Comparison of ENCODE assay signal across 1 cellular context in the genomic region with DNA sequence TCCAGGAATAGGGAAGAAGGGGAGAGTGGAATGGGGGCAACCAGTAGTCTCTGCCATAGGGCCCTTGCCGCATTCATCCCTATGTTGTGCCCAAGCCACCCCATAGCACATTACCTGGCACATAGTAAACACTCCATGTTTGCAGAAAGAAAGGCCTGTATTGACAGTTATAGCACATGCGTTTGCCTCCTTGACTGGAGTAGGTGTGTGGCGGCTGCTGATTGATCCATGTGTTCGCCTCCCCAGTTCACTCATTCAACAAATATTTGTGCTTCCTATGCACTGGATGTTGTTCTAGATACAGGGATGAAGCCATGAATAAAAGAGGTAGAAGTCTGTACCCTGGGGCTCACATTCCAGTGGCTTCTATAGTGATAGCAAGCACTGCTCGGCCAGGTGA.
TF ChIP-seq lines count a peak whose summit lies in the region.

No MANE protein-coding gene starts in this region.

TF ChIP-seq in HepG2, 621 proteins besides CTCF, POLR2A, EP300 and RAD21:
- no peak for TF ChIP-seq ZNF33A (CRISPR knock-in tag; IDR thresholded peaks at IDR 0.05; ENCODE audit: borderline replicate concordance)
- TF ChIP-seq, protein P1, sequence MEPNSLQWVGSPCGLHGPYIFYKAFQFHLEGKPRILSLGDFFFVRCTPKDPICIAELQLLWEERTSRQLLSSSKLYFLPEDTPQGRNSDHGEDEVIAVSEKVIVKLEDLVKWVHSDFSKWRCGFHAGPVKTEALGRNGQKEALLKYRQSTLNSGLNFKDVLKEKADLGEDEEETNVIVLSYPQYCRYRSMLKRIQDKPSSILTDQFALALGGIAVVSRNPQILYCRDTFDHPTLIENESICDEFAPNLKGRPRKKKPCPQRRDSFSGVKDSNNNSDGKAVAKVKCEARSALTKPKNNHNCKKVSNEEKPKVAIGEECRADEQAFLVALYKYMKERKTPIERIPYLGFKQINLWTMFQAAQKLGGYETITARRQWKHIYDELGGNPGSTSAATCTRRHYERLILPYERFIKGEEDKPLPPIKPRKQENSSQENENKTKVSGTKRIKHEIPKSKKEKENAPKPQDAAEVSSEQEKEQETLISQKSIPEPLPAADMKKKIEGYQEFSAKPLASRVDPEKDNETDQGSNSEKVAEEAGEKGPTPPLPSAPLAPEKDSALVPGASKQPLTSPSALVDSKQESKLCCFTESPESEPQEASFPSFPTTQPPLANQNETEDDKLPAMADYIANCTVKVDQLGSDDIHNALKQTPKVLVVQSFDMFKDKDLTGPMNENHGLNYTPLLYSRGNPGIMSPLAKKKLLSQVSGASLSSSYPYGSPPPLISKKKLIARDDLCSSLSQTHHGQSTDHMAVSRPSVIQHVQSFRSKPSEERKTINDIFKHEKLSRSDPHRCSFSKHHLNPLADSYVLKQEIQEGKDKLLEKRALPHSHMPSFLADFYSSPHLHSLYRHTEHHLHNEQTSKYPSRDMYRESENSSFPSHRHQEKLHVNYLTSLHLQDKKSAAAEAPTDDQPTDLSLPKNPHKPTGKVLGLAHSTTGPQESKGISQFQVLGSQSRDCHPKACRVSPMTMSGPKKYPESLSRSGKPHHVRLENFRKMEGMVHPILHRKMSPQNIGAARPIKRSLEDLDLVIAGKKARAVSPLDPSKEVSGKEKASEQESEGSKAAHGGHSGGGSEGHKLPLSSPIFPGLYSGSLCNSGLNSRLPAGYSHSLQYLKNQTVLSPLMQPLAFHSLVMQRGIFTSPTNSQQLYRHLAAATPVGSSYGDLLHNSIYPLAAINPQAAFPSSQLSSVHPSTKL (CRISPR knock-in tag; IDR thresholded peaks at IDR 0.05) = peak; percentile 15; the same call in 1 of the 2 replicates
- 0 out of 2 replicates have a peak, but pooled peaks have one; percentile 22 for TF ChIP-seq ZFX (CRISPR knock-in tag; IDR thresholded peaks at IDR 0.05; ENCODE audit: low read depth)
- TF ChIP-seq ZNF274 (CRISPR knock-in tag; IDR thresholded peaks at IDR 0.05) = no peak
- 0 out of 2 replicates have a peak, but pooled peaks have one; percentile 14 for TF ChIP-seq ZNF317 (CRISPR knock-in tag; IDR thresholded peaks at IDR 0.05)
- no peak for TF ChIP-seq FOXA1 (IDR thresholded peaks at IDR 0.05)
- TF ChIP-seq FOXA1 (CRISPR knock-in tag; IDR thresholded peaks at IDR 0.05) = peak; percentile 55
- no peak for TF ChIP-seq NR1H2 (CRISPR knock-in tag; IDR thresholded peaks at IDR 0.05; ENCODE audit: borderline replicate concordance, low read depth)
- TF ChIP-seq FOXP1 (IDR thresholded peaks at IDR 0.05) = no peak
- TF ChIP-seq FOXP1 (CRISPR knock-in tag; IDR thresholded peaks at IDR 0.05) = peak; percentile 52
- peak; percentile 56; the same call in 1 of the 2 replicates for TF ChIP-seq TCF7 (IDR thresholded peaks at IDR 0.05; ENCODE audit: low read depth)
- TF ChIP-seq, protein P2, sequence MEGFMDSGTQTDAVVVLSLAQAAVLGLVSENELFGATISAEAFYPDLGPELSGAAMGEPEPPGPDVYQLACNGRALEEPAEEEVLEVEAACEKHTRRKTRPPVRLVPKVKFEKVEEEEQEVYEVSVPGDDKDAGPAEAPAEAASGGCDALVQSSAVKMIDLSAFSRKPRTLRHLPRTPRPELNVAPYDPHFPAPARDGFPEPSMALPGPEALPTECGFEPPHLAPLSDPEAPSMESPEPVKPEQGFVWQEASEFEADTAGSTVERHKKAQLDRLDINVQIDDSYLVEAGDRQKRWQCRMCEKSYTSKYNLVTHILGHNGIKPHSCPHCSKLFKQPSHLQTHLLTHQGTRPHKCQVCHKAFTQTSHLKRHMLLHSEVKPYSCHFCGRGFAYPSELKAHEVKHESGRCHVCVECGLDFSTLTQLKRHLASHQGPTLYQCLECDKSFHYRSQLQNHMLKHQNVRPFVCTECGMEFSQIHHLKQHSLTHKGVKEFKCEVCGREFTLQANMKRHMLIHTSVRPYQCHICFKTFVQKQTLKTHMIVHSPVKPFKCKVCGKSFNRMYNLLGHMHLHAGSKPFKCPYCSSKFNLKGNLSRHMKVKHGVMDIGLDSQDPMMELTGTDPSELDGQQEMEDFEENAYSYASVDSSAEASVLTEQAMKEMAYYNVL (CRISPR knock-in tag; IDR thresholded peaks at IDR 0.05; ENCODE audit: borderline replicate concordance) = 0 out of 2 replicates have a peak, but pooled peaks have one; percentile 27
- TF ChIP-seq, protein P3, sequence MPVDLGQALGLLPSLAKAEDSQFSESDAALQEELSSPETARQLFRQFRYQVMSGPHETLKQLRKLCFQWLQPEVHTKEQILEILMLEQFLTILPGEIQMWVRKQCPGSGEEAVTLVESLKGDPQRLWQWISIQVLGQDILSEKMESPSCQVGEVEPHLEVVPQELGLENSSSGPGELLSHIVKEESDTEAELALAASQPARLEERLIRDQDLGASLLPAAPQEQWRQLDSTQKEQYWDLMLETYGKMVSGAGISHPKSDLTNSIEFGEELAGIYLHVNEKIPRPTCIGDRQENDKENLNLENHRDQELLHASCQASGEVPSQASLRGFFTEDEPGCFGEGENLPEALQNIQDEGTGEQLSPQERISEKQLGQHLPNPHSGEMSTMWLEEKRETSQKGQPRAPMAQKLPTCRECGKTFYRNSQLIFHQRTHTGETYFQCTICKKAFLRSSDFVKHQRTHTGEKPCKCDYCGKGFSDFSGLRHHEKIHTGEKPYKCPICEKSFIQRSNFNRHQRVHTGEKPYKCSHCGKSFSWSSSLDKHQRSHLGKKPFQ (CRISPR knock-in tag; IDR thresholded peaks at IDR 0.05; ENCODE audit: insufficient replicate concordance) = no peak
- TF ChIP-seq MTA1 (CRISPR knock-in tag; IDR thresholded peaks at IDR 0.05; ENCODE audit: borderline replicate concordance) = no peak
- TF ChIP-seq, protein P4, sequence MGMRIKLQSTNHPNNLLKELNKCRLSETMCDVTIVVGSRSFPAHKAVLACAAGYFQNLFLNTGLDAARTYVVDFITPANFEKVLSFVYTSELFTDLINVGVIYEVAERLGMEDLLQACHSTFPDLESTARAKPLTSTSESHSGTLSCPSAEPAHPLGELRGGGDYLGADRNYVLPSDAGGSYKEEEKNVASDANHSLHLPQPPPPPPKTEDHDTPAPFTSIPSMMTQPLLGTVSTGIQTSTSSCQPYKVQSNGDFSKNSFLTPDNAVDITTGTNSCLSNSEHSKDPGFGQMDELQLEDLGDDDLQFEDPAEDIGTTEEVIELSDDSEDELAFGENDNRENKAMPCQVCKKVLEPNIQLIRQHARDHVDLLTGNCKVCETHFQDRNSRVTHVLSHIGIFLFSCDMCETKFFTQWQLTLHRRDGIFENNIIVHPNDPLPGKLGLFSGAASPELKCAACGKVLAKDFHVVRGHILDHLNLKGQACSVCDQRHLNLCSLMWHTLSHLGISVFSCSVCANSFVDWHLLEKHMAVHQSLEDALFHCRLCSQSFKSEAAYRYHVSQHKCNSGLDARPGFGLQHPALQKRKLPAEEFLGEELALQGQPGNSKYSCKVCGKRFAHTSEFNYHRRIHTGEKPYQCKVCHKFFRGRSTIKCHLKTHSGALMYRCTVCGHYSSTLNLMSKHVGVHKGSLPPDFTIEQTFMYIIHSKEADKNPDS (CRISPR knock-in tag; IDR thresholded peaks at IDR 0.05) = no peak
- peak; percentile 61; the same call in 1 of the 2 replicates for TF ChIP-seq TBX3 (IDR thresholded peaks at IDR 0.05; ENCODE audit: borderline replicate concordance)
- peak; percentile 44; the same call in 1 of the 2 replicates for TF ChIP-seq BHLHE40 (IDR thresholded peaks at IDR 0.05; ENCODE audit: low read length)
- no peak for TF ChIP-seq PHB2 (IDR thresholded peaks at IDR 0.05; ENCODE audit: partially characterized antibody)
- 0 out of 3 replicates have a peak, but pooled peaks have one; percentile 32 for TF ChIP-seq MXI1 (IDR thresholded peaks at IDR 0.05; ENCODE audit: borderline replicate concordance, low read depth, low read length)
- TF ChIP-seq FOXA3 (CRISPR knock-in tag; IDR thresholded peaks at IDR 0.05) = peak; percentile 31; the same call in 1 of the 2 replicates
- TF ChIP-seq FOSL2 (CRISPR knock-in tag; IDR thresholded peaks at IDR 0.05) = peak; percentile 28; the same call in 1 of the 2 replicates
- TF ChIP-seq, protein P5, sequence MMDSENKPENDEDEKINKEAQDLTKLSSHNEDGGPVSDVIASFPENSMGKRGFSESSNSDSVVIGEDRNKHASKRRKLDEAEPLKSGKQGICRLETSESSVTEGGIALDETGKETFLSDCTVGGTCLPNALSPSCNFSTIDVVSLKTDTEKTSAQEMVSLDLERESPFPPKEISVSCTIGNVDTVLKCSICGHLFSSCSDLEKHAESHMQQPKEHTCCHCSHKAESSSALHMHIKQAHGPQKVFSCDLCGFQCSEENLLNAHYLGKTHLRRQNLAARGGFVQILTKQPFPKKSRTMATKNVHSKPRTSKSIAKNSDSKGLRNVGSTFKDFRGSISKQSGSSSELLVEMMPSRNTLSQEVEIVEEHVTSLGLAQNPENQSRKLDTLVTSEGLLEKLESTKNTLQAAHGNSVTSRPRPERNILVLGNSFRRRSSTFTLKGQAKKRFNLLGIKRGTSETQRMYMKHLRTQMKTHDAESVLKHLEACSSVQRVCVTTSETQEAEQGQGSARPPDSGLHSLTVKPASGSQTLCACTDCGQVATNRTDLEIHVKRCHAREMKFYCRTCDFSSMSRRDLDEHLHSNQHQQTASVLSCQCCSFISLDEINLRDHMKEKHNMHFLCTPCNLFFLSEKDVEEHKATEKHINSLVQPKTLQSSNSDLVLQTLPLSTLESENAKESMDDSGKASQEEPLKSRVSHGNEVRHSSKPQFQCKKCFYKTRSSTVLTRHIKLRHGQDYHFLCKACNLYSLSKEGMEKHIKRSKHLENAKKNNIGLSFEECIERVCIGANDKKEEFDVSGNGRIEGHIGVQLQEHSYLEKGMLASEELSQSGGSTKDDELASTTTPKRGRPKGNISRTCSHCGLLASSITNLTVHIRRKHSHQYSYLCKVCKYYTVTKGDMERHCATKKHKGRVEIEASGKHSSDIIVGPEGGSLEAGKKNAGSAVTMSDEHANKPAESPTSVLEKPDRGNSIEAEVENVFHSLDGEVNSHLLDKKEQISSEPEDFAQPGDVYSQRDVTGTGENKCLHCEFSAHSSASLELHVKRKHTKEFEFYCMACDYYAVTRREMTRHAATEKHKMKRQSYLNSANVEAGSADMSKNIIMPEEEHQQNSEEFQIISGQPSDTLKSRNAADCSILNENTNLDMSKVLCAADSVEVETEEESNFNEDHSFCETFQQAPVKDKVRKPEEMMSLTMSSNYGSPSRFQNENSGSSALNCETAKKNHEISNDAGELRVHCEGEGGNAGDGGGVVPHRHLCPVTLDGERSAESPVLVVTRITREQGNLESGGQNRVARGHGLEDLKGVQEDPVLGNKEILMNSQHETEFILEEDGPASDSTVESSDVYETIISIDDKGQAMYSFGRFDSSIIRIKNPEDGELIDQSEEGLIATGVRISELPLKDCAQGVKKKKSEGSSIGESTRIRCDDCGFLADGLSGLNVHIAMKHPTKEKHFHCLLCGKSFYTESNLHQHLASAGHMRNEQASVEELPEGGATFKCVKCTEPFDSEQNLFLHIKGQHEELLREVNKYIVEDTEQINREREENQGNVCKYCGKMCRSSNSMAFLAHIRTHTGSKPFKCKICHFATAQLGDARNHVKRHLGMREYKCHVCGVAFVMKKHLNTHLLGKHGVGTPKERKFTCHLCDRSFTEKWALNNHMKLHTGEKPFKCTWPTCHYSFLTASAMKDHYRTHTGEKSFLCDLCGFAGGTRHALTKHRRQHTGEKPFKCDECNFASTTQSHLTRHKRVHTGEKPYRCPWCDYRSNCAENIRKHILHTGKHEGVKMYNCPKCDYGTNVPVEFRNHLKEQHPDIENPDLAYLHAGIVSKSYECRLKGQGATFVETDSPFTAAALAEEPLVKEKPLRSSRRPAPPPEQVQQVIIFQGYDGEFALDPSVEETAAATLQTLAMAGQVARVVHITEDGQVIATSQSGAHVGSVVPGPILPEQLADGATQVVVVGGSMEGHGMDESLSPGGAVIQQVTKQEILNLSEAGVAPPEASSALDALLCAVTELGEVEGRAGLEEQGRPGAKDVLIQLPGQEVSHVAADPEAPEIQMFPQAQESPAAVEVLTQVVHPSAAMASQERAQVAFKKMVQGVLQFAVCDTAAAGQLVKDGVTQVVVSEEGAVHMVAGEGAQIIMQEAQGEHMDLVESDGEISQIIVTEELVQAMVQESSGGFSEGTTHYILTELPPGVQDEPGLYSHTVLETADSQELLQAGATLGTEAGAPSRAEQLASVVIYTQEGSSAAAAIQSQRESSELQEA (CRISPR knock-in tag; IDR thresholded peaks at IDR 0.05; ENCODE audit: not compliant biosample characterization) = no peak
- TF ChIP-seq, protein P6, sequence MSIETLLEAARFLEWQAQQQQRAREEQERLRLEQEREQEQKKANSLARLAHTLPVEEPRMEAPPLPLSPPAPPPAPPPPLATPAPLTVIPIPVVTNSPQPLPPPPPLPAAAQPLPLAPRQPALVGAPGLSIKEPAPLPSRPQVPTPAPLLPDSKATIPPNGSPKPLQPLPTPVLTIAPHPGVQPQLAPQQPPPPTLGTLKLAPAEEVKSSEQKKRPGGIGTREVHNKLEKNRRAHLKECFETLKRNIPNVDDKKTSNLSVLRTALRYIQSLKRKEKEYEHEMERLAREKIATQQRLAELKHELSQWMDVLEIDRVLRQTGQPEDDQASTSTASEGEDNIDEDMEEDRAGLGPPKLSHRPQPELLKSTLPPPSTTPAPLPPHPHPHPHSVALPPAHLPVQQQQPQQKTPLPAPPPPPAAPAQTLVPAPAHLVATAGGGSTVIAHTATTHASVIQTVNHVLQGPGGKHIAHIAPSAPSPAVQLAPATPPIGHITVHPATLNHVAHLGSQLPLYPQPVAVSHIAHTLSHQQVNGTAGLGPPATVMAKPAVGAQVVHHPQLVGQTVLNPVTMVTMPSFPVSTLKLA (IDR thresholded peaks at IDR 0.05) = peak; percentile 64; the same call in 1 of the 2 replicates
- TF ChIP-seq SALL1 (CRISPR knock-in tag; IDR thresholded peaks at IDR 0.05) = peak; percentile 26; the same call in 1 of the 2 replicates
- TF ChIP-seq, protein P7, sequence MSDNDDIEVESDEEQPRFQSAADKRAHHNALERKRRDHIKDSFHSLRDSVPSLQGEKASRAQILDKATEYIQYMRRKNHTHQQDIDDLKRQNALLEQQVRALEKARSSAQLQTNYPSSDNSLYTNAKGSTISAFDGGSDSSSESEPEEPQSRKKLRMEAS (IDR thresholded peaks at IDR 0.05) = peak; percentile 28; the same call in 1 of the 2 replicates
